Comparison of ENCODE assay signal across 2 cellular contexts in genomic region chr1:246032984-246033383, GRCh38.
A peak's percentile ranks its signal among the peaks of the same experiment; 100 is the strongest.
TF ChIP-seq lines count a peak whose summit lies in the region.

No MANE protein-coding gene starts in this region.

TF ChIP-seq in liver, 16 proteins besides CTCF, POLR2A, EP300 and RAD21 (continued from another document):
- TF ChIP-seq HNF4A (conservative IDR thresholded peaks at IDR 0.05): no peak
- TF ChIP-seq EGR1 (IDR thresholded peaks at IDR 0.05; ENCODE audit: low read depth in 2 of 2): no peak
- no peak for TF ChIP-seq YY1 (IDR thresholded peaks at IDR 0.05)
- TF ChIP-seq REST (IDR thresholded peaks at IDR 0.05): no peak
- TF ChIP-seq SP1 (IDR thresholded peaks at IDR 0.05): no peak
- peak; percentile 89 for TF ChIP-seq NR2F2 (IDR thresholded peaks at IDR 0.05)

TF ChIP-seq in HepG2, 621 proteins besides CTCF, POLR2A, EP300 and RAD21 (continued from another document):
- no peak for TF ChIP-seq ZNF503 (CRISPR knock-in tag; IDR thresholded peaks at IDR 0.05)
- TF ChIP-seq ADNP (CRISPR knock-in tag; IDR thresholded peaks at IDR 0.05): no peak
- no peak for TF ChIP-seq ZBTB3 (CRISPR knock-in tag; IDR thresholded peaks at IDR 0.05; ENCODE audit: borderline replicate concordance, low read depth)
- no peak for TF ChIP-seq ARNT (IDR thresholded peaks at IDR 0.05)
- TF ChIP-seq ZNF567 (CRISPR knock-in tag; IDR thresholded peaks at IDR 0.05; ENCODE audit: borderline replicate concordance): no peak
- no peak for TF ChIP-seq ZBTB20 (CRISPR knock-in tag; IDR thresholded peaks at IDR 0.05; ENCODE audit: borderline replicate concordance, low read depth)
- no peak for TF ChIP-seq NFYC (CRISPR knock-in tag; IDR thresholded peaks at IDR 0.05)
- no peak for TF ChIP-seq NFE2 (CRISPR knock-in tag; IDR thresholded peaks at IDR 0.05)
- no peak for TF ChIP-seq JDP2 (CRISPR knock-in tag; IDR thresholded peaks at IDR 0.05; ENCODE audit: borderline replicate concordance)
- TF ChIP-seq CC2D1A (CRISPR knock-in tag; IDR thresholded peaks at IDR 0.05): no peak
- no peak for TF ChIP-seq HCFC1 (IDR thresholded peaks at IDR 0.05; ENCODE audit: low read depth, low read length)
- TF ChIP-seq ELF4 (CRISPR knock-in tag; IDR thresholded peaks at IDR 0.05; ENCODE audit: borderline replicate concordance): no peak
